In genomic region chrX:154732421-154733071, GRCh38 we compare ENCODE assay signal across 10 cellular contexts. TPM values are rescaled to one million over a fixed set of nuclear protein-coding genes. Genes with fewer than 3 reads are reported as not detected.
DNase-seq lines count a peak whose midpoint lies in the region; ATAC-seq lines count a peak whose summit lies in the region.
"Had no signal": no experiment of that assay in that cellular context is flagged by ENCODE, and none has a peak within 500 bp of the region (broad histone marks: within the 10 kb centered on the region; RNA-seq: fewer than 3 reads in every experiment).

No MANE protein-coding gene starts in this region.

- peak overlapping the region; percentile 88 for H3K27ac ChIP-seq in right cardiac atrium (ENCODE audit: low read length)
- H3K27ac ChIP-seq: SK-N-MC had no signal

- DNase-seq in right cardiac atrium: no peak
- no peak for DNase-seq in left cardiac atrium
- DNase-seq in activated naive CD8-positive, alpha-beta T cell treated with anti-CD3 and anti-CD28 coated beads for 36 hours: no peak
- no peak for DNase-seq in memory B cell (ENCODE audit: low spot score in 2 of 2)
- no peak for DNase-seq in cortex of kidney (lab: John Stamatoyannopoulos, UW)
- no peak for DNase-seq in retina
- DNase-seq in H7: no peak

- H3K9me3 Mint-ChIP-seq in activated naive CD8-positive, alpha-beta T cell treated with anti-CD3 and anti-CD28 coated beads for 36 hours: no peaks in the 10 kb centered on the region
- H3K9me3 Mint-ChIP-seq in memory B cell: no peaks in the 10 kb centered on the region

- H3K36me3 Mint-ChIP-seq in activated naive CD8-positive, alpha-beta T cell treated with anti-CD3 and anti-CD28 coated beads for 36 hours: peaks cover 7% of the 10 kb centered on the region
- H3K36me3 Mint-ChIP-seq in memory B cell: peaks cover 7% of the 10 kb centered on the region
- H3K36me3 Mint-ChIP-seq: brain had no signal

- WGBS in right cardiac atrium: 47% methylated on average over 5 of the region's 5 CpGs

- H3K27me3 ChIP-seq in right cardiac atrium (ENCODE audit: control insufficient read depth, insufficient read depth) (no peaks in the 10 kb centered on the region), H7 (ENCODE audit: control insufficient read depth, insufficient read depth, low read length) (no peaks in the 10 kb centered on the region)

- H3K4me3 ChIP-seq in right cardiac atrium (ENCODE audit: low read length) (no peak overlapping the region), H7 (ENCODE audit: insufficient read depth, low read depth, low read length) (no peak overlapping the region)
- H3K4me3 ChIP-seq: SK-N-MC had no signal

- intact Hi-C loops in right cardiac atrium (cut with DNase I): no loop called here
- intact Hi-C loops in left cardiac atrium (cut with DNase I): no loop called here

- H3K27me3 Mint-ChIP-seq in activated naive CD8-positive, alpha-beta T cell treated with anti-CD3 and anti-CD28 coated beads for 36 hours: no peaks in the 10 kb centered on the region
- H3K27me3 Mint-ChIP-seq in memory B cell: no peaks in the 10 kb centered on the region

- peak overlapping the region; percentile 37 for H3K4me3 Mint-ChIP-seq in activated naive CD8-positive, alpha-beta T cell treated with anti-CD3 and anti-CD28 coated beads for 36 hours
- peak overlapping the region; percentile 8 for H3K4me3 Mint-ChIP-seq in memory B cell
- H3K4me3 Mint-ChIP-seq: brain had no signal

- peak overlapping the region; percentile 69 for H3K27ac Mint-ChIP-seq in activated naive CD8-positive, alpha-beta T cell treated with anti-CD3 and anti-CD28 coated beads for 36 hours
- peak overlapping the region; percentile 6 for H3K27ac Mint-ChIP-seq in memory B cell

- peaks cover 35% of the 10 kb centered on the region for H3K4me1 ChIP-seq in right cardiac atrium (ENCODE audit: control insufficient read depth, insufficient read depth, low read length)

- H3K4me1 Mint-ChIP-seq in activated naive CD8-positive, alpha-beta T cell treated with anti-CD3 and anti-CD28 coated beads for 36 hours: peaks cover 89% of the 10 kb centered on the region
- H3K4me1 Mint-ChIP-seq in memory B cell: peaks cover 29% of the 10 kb centered on the region

- no peak for ATAC-seq in right cardiac atrium
- ATAC-seq in left cardiac atrium: no peak
- no peak for ATAC-seq in memory B cell (ENCODE audit: low read depth)
- no peak for ATAC-seq in HG02885 (IDR thresholded peaks at IDR 0.05; ENCODE audit: poor library complexity, unreplicated experiment)

- H3K36me3 ChIP-seq in H7 (replicated peaks; ENCODE audit: control insufficient read depth, insufficient read depth, low read length): no peaks in the 10 kb centered on the region

- H3K9me3 ChIP-seq in right cardiac atrium (ENCODE audit: control insufficient read depth, low read length): no peaks in the 10 kb centered on the region

RNA-seq across cellular contexts. Expression of gene GAB3, which starts 18.3 kb away (rescaled TPM):
- total RNA-seq in right cardiac atrium (10 to 100 TPM in 3 of 4 donors, 1 to 10 TPM in 1; 7.8 to 14.4 (median 11.4) TPM), left cardiac atrium (10 to 100 TPM; 10.2 to 18.1 TPM)
- 4.7 TPM for polyA plus RNA-seq in right cardiac atrium
- 1 to 10 TPM; 2.5 to 3.4 TPM for total RNA-seq in activated naive CD8-positive, alpha-beta T cell treated with anti-CD3 and anti-CD28 coated beads for 36 hours
- 0.22 and 0.45 TPM in 2 replicates for total RNA-seq in H7 (2014; rRNA removed; shearing (Covaris generic))

RNA-seq across cellular contexts. Expression of gene DKC1, which starts 30.1 kb away (rescaled TPM):
- total RNA-seq in right cardiac atrium: 10 to 100 TPM; 18.7 to 27.0 (median 21.4) TPM
- polyA plus RNA-seq in right cardiac atrium: 14.0 TPM
- 10 to 100 TPM; 19.5 to 34.3 TPM for total RNA-seq in left cardiac atrium
- total RNA-seq in activated naive CD8-positive, alpha-beta T cell treated with anti-CD3 and anti-CD28 coated beads for 36 hours: 100 to 1,000 TPM; 181 to 190 TPM
- total RNA-seq in H7 (2014; rRNA removed; shearing (Covaris generic)): 55.4 and 65.6 TPM in 2 replicates
